In genomic region chr7:128403676-128404075, GRCh38 we compare ENCODE assay signal across 1 cellular context.
TF ChIP-seq lines count a peak whose summit lies in the region.

No MANE protein-coding gene starts in this region.

TF ChIP-seq in K562, 482 proteins besides CTCF, POLR2A, EP300 and RAD21:
- TF ChIP-seq RBM17 (IDR thresholded peaks at IDR 0.05; ENCODE audit: borderline replicate concordance, low read depth, low read length) (no peak), U2AF2 (optimal IDR thresholded peaks at IDR 0.05; ENCODE audit: low read depth, low read length) (no peak)
